ENCODE assay signal across 22 cellular contexts in genomic region chr2:229740279-229740678, GRCh38. TPM values are rescaled to one million over a fixed set of nuclear protein-coding genes. Genes with fewer than 3 reads are reported as not detected.
DNase-seq lines count a peak whose midpoint lies in the region; ATAC-seq, FAIRE-seq and TF ChIP-seq lines count a peak whose summit lies in the region.
"Had no signal": no experiment of that assay in that cellular context is flagged by ENCODE, and none has a peak within 500 bp of the region (broad histone marks: within the 10 kb centered on the region; RNA-seq: fewer than 3 reads in every experiment).

No MANE protein-coding gene starts in this region.

- no peak overlapping the region for H4K91ac ChIP-seq in IMR-90 (ENCODE audit: insufficient read depth, low read depth, low read length)

- H2AFZ ChIP-seq in IMR-90 (replicated peaks; ENCODE audit: low read length, poor library complexity) (no peak overlapping the region), K562 (ENCODE audit: low read depth, low read length) (peak overlapping the region; percentile 80), GM23248 (no peak overlapping the region)
- H2AFZ ChIP-seq: GM23338 had no signal

- H3K56ac ChIP-seq in IMR-90 (ENCODE audit: extremely low read depth, insufficient read depth, low read length), result no peak overlapping the region

- no peak overlapping the region for H2AK9ac ChIP-seq in IMR-90 (replicated peaks; ENCODE audit: low read depth, low read length, poor library complexity)

- in situ Hi-C loops in IMR-90 (cut with MboI; ENCODE audit: low sequenced_read_pairs), result no loop called here
- in situ Hi-C loops in K562 (cut with MboI), result no loop called here
- in situ Hi-C loops in GM23248 (cut with MboI), result no loop called here

- intact Hi-C loops in IMR-90 (cut with micrococcal nuclease), result no loop called here
- intact Hi-C loops in K562 (cut with micrococcal nuclease), result no loop called here

- POLR2A ChIA-PET in A549 (lab: Yijun Ruan, JAX), result no interaction called here
- POLR2A ChIA-PET in IMR-90 (lab: Charles Lee; ENCODE audit: unreplicated experiment), result no interaction called here
- POLR2A ChIA-PET in K562 (lab: Yijun Ruan, JAX), result no interaction called here

- TF ChIP-seq POLR2A in A549 (IDR thresholded peaks at IDR 0.05; ENCODE audit: low read length) (no peak), IMR-90 (IDR thresholded peaks at IDR 0.05; ENCODE audit: low read depth, low read length) (no peak), K562 (conservative IDR thresholded peaks at IDR 0.05) (no peak)

- no peaks in the 10 kb centered on the region for H4K20me1 ChIP-seq in IMR-90 (ENCODE audit: insufficient read depth, low read length)
- H4K20me1 ChIP-seq in K562 (replicated peaks; ENCODE audit: control insufficient read depth, insufficient read depth, low read length), result no peaks in the 10 kb centered on the region
- no peaks in the 10 kb centered on the region for H4K20me1 ChIP-seq in GM23248 (ENCODE audit: insufficient read depth)
- H4K20me1 ChIP-seq: BLaER1 treated with 17β-estradiol and CSF1 and Interleukin-3, amounts not matched to agents 10 nM and 100 nM had no signal

- no peak overlapping the region for H2BK120ac ChIP-seq in IMR-90 (ENCODE audit: low read depth, low read length)

- H3K9ac ChIP-seq in IMR-90 (ENCODE audit: low read depth, low read length) (no peak overlapping the region), K562 (ENCODE audit: insufficient read depth in 1 of 2, low read depth in 2 of 2, low read length in 2 of 2) (no peak overlapping the region), GM23248 (no peak overlapping the region)
- H3K9ac ChIP-seq: BLaER1 treated with 17β-estradiol and CSF1 and Interleukin-3, amounts not matched to agents 10 nM and 100 nM had no signal

- H2BK15ac ChIP-seq in IMR-90 (ENCODE audit: low read depth, low read length), result no peak overlapping the region

- no peaks in the 10 kb centered on the region for H3K9me2 ChIP-seq in GM23248 (ENCODE audit: insufficient read depth)

- H3K23ac ChIP-seq in IMR-90 (ENCODE audit: low read depth, low read length), result no peak overlapping the region

- H3K79me1 ChIP-seq in IMR-90 (ENCODE audit: low read depth in 1 of 2, low read length in 2 of 2), result no peaks in the 10 kb centered on the region

- no peak overlapping the region for H4K8ac ChIP-seq in IMR-90 (ENCODE audit: low read depth in 2 of 2, low read length in 2 of 2)

- 67% methylated on average over 4 of the region's 4 CpGs for WGBS in A549 (ENCODE audit: missing lambda C conversion rate)
- 80% methylated on average over 1 of the region's 4 CpGs; no CpG with 5 or more reads in 1 of the 2 experiments for WGBS in IMR-90 (ENCODE audit: extremely low coverage in 2 of 2, insufficient read length in 1 of 2), 2 experiments
- WGBS in K562 (ENCODE audit: insufficient coverage, low coverage, missing lambda C conversion rate), result 0% methylated on average over 4 of the region's 4 CpGs
- WGBS in GM23248 (ENCODE audit: low coverage in 1 of 2, low lambda C conversion rate in 2 of 2, missing lambda C conversion rate in 2 of 2), 2 experiments, result 69 to 71% methylated on average over 4 of the region's 4 CpGs

- BruUV-seq in IMR-90 (replicated peaks; lab: Mats Ljungman, UMichigan) (no TSS peak), K562 (replicated peaks; lab: Mats Ljungman, UMichigan) (no TSS peak)

- H3F3A ChIP-seq in GM23248 (ENCODE audit: insufficient read depth), result no peaks in the 10 kb centered on the region

- no peak overlapping the region for H3K18ac ChIP-seq in IMR-90 (ENCODE audit: low read depth, low read length)

- no peaks in the 10 kb centered on the region for H3K4me1 ChIP-seq in A549
- no peaks in the 10 kb centered on the region for H3K4me1 ChIP-seq in IMR-90 (ENCODE audit: control insufficient read depth, insufficient read depth, low read length)
- H3K4me1 ChIP-seq in K562 (replicated peaks in 1 of 2; ENCODE audit: control insufficient read depth in 2 of 2, insufficient read depth in 2 of 2, low read length in 2 of 2), result peaks cover 0 to 4% of the 10 kb centered on the region in 2 experiments; a peak in 3 of 5 replicates
- no peaks in the 10 kb centered on the region for H3K4me1 ChIP-seq in GM23248 (ENCODE audit: insufficient read depth)
- H3K4me1 ChIP-seq: BE2C; BLaER1 treated with 17β-estradiol and CSF1 and Interleukin-3, amounts not matched to agents 10 nM and 100 nM; Caco-2 had no signal

- ATAC-seq in A549 (peak; percentile 30 to 37; a peak in 2 of 6 replicates), IMR-90 (ENCODE audit: low read depth) (no peak), K562 (peak; percentile 65), HG02763 (IDR thresholded peaks at IDR 0.05; ENCODE audit: unreplicated experiment) (no peak)
- ATAC-seq: GM23338 had no signal

- FAIRE-seq in A549 (lab: Jason Lieb, UNC) (no peak), K562 (lab: Jason Lieb, UNC) (no peak)
- FAIRE-seq: A204.1, G401.6, GM12892 had no signal

- TF ChIP-seq EP300 in A549 (IDR thresholded peaks at IDR 0.05), result no peak
- peak; percentile 58; the same call in 1 of the 2 replicates for TF ChIP-seq EP300 in K562 (IDR thresholded peaks at IDR 0.05; ENCODE audit: low read length)

- CTCF ChIA-PET in A549 (lab: Yijun Ruan, JAX) (no interaction called here), IMR-90 (lab: Yijun Ruan, JAX) (no interaction called here), K562 (lab: Yijun Ruan, JAX; ENCODE audit: low intra/inter-chr PET ratio) (no interaction called here)

- H3K4ac ChIP-seq in IMR-90 (ENCODE audit: low read depth, low read length), result no peak overlapping the region

- no peak overlapping the region for H3K4me2 ChIP-seq in A549
- H3K4me2 ChIP-seq in IMR-90 (ENCODE audit: low read depth, low read length), result 0 out of 2 replicates have a peak overlapping the region, but pooled peaks have one; percentile 29
- H3K4me2 ChIP-seq in K562 (ENCODE audit: insufficient read depth, low read length), result peak overlapping the region; percentile 65
- no peak overlapping the region for H3K4me2 ChIP-seq in GM23248 (ENCODE audit: unreplicated experiment)
- H3K4me2 ChIP-seq: BLaER1 treated with 17β-estradiol and CSF1 and Interleukin-3, amounts not matched to agents 10 nM and 100 nM; GM23338 had no signal

- no peak for TF ChIP-seq CTCF in A549 (IDR thresholded peaks at IDR 0.05)
- no peak for TF ChIP-seq CTCF in IMR-90 (conservative IDR thresholded peaks at IDR 0.05; ENCODE audit: low read depth, low read length)
- TF ChIP-seq CTCF in K562 (IDR thresholded peaks at IDR 0.05 in 2 of 3, conservative IDR thresholded peaks at IDR 0.05 in 1 of 3; ENCODE audit: insufficient read depth in 2 of 3, low read depth in 1 of 3, low read length in 3 of 3), result no peak

- no peak overlapping the region for H4K5ac ChIP-seq in IMR-90 (ENCODE audit: low read depth, low read length)

- no peak overlapping the region for H3K14ac ChIP-seq in IMR-90 (replicated peaks; ENCODE audit: low read depth, low read length)

- no peak for DNase-seq in A549 (ENCODE audit: low read depth in 1 of 2, low spot score in 1 of 2)
- peak; percentile 22 for DNase-seq in CMK (ENCODE audit: low read depth)
- DNase-seq in IMR-90, result no peak
- peak in 2 of 4 experiments; percentile 10 to 22 for DNase-seq in K562 (ENCODE audit: extremely low read depth in 1 of 4, low spot score in 3 of 4)
- DNase-seq in NCI-H2227 (lab: John Stamatoyannopoulos, UW; ENCODE audit: unreplicated experiment), result no peak
- DNase-seq in GM23248, result no peak
- no peak for DNase-seq in A172 (ENCODE audit: low spot score)
- DNase-seq: ACHN; AML-193; BE2C; Caco-2; CD4-positive, alpha-beta T cell; CD8-positive, alpha-beta memory T cell; DMS153; DND-41 had no signal

- no peaks in the 10 kb centered on the region for H3K36me3 ChIP-seq in IMR-90 (ENCODE audit: control insufficient read depth, insufficient read depth, low read length)
- H3K36me3 ChIP-seq in K562 (ENCODE audit: control insufficient read depth, insufficient read depth, low read length), result no peaks in the 10 kb centered on the region
- no peaks in the 10 kb centered on the region for H3K36me3 ChIP-seq in GM23248 (ENCODE audit: low read depth)
- H3K36me3 ChIP-seq: BE2C; BLaER1 treated with 17β-estradiol and CSF1 and Interleukin-3, amounts not matched to agents 10 nM and 100 nM; HAP-1 had no signal

- no peak overlapping the region for H2BK20ac ChIP-seq in IMR-90 (ENCODE audit: low read depth, low read length)

- no peak overlapping the region for H2BK5ac ChIP-seq in IMR-90 (ENCODE audit: low read depth, low read length, poor library complexity, severe bottlenecking)

- no peak overlapping the region for H3K4me3 ChIP-seq in A549
- no peak overlapping the region for H3K4me3 ChIP-seq in IMR-90 (ENCODE audit: insufficient read depth, low read depth, low read length)
- H3K4me3 ChIP-seq in K562, result no peak overlapping the region
- no peak overlapping the region for H3K4me3 ChIP-seq in GM23248
- H3K4me3 ChIP-seq: BLaER1 treated with 17β-estradiol and CSF1 and Interleukin-3, amounts not matched to agents 10 nM and 100 nM; GM23338; HAP-1 had no signal

- H2AK5ac ChIP-seq in IMR-90 (ENCODE audit: low read depth, low read length), result no peak overlapping the region

- H3K79me2 ChIP-seq in K562 (ENCODE audit: control insufficient read depth, insufficient read depth, low read length) (no peaks in the 10 kb centered on the region), GM23248 (ENCODE audit: insufficient read depth) (no peaks in the 10 kb centered on the region)

- H3K27ac ChIP-seq in A549 (no peak overlapping the region), IMR-90 (ENCODE audit: insufficient read depth, low read length) (no peak overlapping the region), K562 (ENCODE audit: extremely low read depth, low read depth, low read length) (peak overlapping the region; percentile 49; the same call in 2 of the 3 replicates), GM23248 (no peak overlapping the region)
- H3K27ac ChIP-seq: BLaER1 treated with 17β-estradiol and CSF1 and Interleukin-3, amounts not matched to agents 10 nM and 100 nM had no signal

- H3K9me3 ChIP-seq in A549, result peaks cover 20% of the 10 kb centered on the region
- no peaks in the 10 kb centered on the region; the same call in 1 of the 2 replicates for H3K9me3 ChIP-seq in IMR-90 (ENCODE audit: control insufficient read depth, insufficient read depth, low read length)
- H3K9me3 ChIP-seq in K562 (replicated peaks; ENCODE audit: control insufficient read depth, insufficient read depth, low read depth, low read length), result no peaks in the 10 kb centered on the region; the same call in 1 of the 2 replicates
- no peaks in the 10 kb centered on the region for H3K9me3 ChIP-seq in GM23248 (ENCODE audit: low read depth)
- H3K9me3 ChIP-seq: BE2C, HAP-1 had no signal

- H3K9me1 ChIP-seq in IMR-90 (ENCODE audit: insufficient read depth, low read length) (no peaks in the 10 kb centered on the region), K562 (ENCODE audit: control insufficient read depth, insufficient read depth, low read length) (no peaks in the 10 kb centered on the region)

- no peaks in the 10 kb centered on the region for H3K27me3 ChIP-seq in IMR-90 (ENCODE audit: control insufficient read depth, insufficient read depth, low read length)
- H3K27me3 ChIP-seq in K562 (ENCODE audit: control insufficient read depth in 2 of 2, insufficient read depth in 2 of 2, low read length in 2 of 2), result no peaks in the 10 kb centered on the region
- no peaks in the 10 kb centered on the region for H3K27me3 ChIP-seq in GM23248 (replicated peaks; ENCODE audit: insufficient read depth)
- H3K27me3 ChIP-seq: BE2C; BLaER1 treated with 17β-estradiol and CSF1 and Interleukin-3, amounts not matched to agents 10 nM and 100 nM had no signal

- TF ChIP-seq RAD21 in A549 (conservative IDR thresholded peaks at IDR 0.05 in 1 of 2, IDR thresholded peaks at IDR 0.05 in 1 of 2) (no peak), IMR-90 (IDR thresholded peaks at IDR 0.05; ENCODE audit: low read length) (no peak), K562 (CRISPR knock-in tag; conservative IDR thresholded peaks at IDR 0.05 in 1 of 2, IDR thresholded peaks at IDR 0.05 in 1 of 2) (no peak)

- dilution Hi-C loops in IMR-90 (cut with HindIII; ENCODE audit: low sequenced_read_pairs, unreplicated experiment), result no loop called here

RNA-seq across cellular contexts. Expression of gene DNER, which starts 25.9 kb away (rescaled TPM):
- 0.34 and 0.45 TPM in 2 replicates for polyA plus RNA-seq in A549 (2011; rRNA removed)
- 0.36 and 0.40 TPM in 2 replicates for polyA plus RNA-seq in A549 (2012; cell fraction: cytosol; rRNA removed)
- polyA plus RNA-seq in A549 (2012; cell fraction: nucleus; rRNA removed), result 0.68 and 0.91 TPM in 2 replicates
- polyA plus RNA-seq in A549 (2017; fragmentation: RNase III; extraction: RNeasy Plus Mini Kit Qiagen cat#74134 plus additional on column Dnase treatment), result 2.5 to 4.2 TPM (median 3.8 TPM) in 3 replicates
- polyA minus RNA-seq in A549 (2011; rRNA and poly(A)+ RNA removed), result 0.73 and 0.74 TPM in 2 replicates
- under 0.01 TPM in 2 replicates for total RNA-seq in IMR-90 (2012; rRNA removed)
- polyA plus RNA-seq in IMR-90 (2012; rRNA removed), result 0.14 and 0.20 TPM in 2 replicates
- polyA plus RNA-seq in IMR-90 (2012; cell fraction: cytosol; rRNA removed), result 0.05 and 0.09 TPM in 2 replicates
- polyA plus RNA-seq in IMR-90 (2012; cell fraction: nucleus; rRNA removed; ENCODE audit: low replicate concordance), result 0.08 and 0.10 TPM in 2 replicates
- total RNA-seq in K562 (2011; cell fraction: chromatin; rRNA removed; ENCODE audit: low replicate concordance), result not detected in 2 replicates
- total RNA-seq in K562 (2011; cell fraction: nucleolus; rRNA removed), result not detected in 2 replicates
- not detected in 2 replicates for total RNA-seq in K562 (2011; cell fraction: nucleoplasm; rRNA removed)
- not detected in 2 replicates for total RNA-seq in K562 (2014; rRNA removed)
- not detected in 2 replicates for total RNA-seq in K562 (2014; rRNA removed; fragmentation: Illumina TruSeq; extraction: Trizol)
- not detected in 2 replicates for total RNA-seq in K562 (2015; rRNA removed; fragmentation: Illumina TruSeq; extraction: Trizol)
- not detected in 2 replicates for total RNA-seq in K562 (2021)
- not detected in 2 replicates for polyA plus RNA-seq in K562 (2011; rRNA removed)
- polyA plus RNA-seq in K562 (2011; cell fraction: cytosol; rRNA removed), result not detected in 2 replicates
- polyA plus RNA-seq in K562 (2011; cell fraction: nucleus; rRNA removed), result not detected in 2 replicates
- polyA plus RNA-seq in K562 (2012), result not detected in 2 replicates
- not detected in 2 replicates for polyA plus RNA-seq in K562 (2014; fragmentation: Illumina TruSeq; extraction: Trizol)
- not detected for polyA plus RNA-seq in K562 (2014; fragmentation: Nextera tagmentation; extraction: Ambion mirVana)
- not detected in 2 replicates for polyA plus RNA-seq in K562 (2014; rRNA removed)
- not detected in 2 replicates for polyA minus RNA-seq in K562 (2011; rRNA and poly(A)+ RNA removed)
- polyA minus RNA-seq in K562 (2011; cell fraction: cytosol; rRNA and poly(A)+ RNA removed), result not detected in 2 replicates
- polyA minus RNA-seq in K562 (2011; cell fraction: nucleus; rRNA and poly(A)+ RNA removed), result not detected in 2 replicates
- 0.65 TPM in 1 of 2 replicates, not detected in the other for total RNA-seq in GM23248 (2014; rRNA removed; shearing (Covaris generic))
- polyA plus RNA-seq in GM23248 (2016; fragmentation: Nextera tagmentation; extraction: Ambion mirVana), result 0.16 and 0.39 TPM in 2 replicates
- 59.8 and 68.3 TPM in 2 replicates for total RNA-seq in A172 (2014; rRNA removed; shearing (Covaris generic))
- total RNA-seq: Caco-2; CD4-positive, alpha-beta T cell; CD8-positive, alpha-beta memory T cell had no signal
- polyA plus RNA-seq: CD8-positive, alpha-beta memory T cell had no signal

Comparison
In these comparisons a context has a peak if more than half of its experiments do, and no peak if none do; other contexts are left out.
1. ATAC-seq: peak in A549 (2 of 2) and K562 (single experiment); none in IMR-90 (single experiment) and HG02763 (single experiment).
2. H3K4me2 ChIP-seq: peak in IMR-90 (single experiment) and K562 (single experiment); none in A549 (single experiment) and GM23248 (single experiment).
3. RNA of gene DNER, which starts 25.9 kb away (total RNA-seq): 59.8 to 68.3 TPM in A172; 0.65 TPM in GM23248, under 0.01 TPM in IMR-90 and not detected in K562; every median in the first group is over 10 times any median in the second.
4. Of the 35 proteins assayed by ChIP-seq in both K562 and A549: peak only in K562: CEBPB and EP300; only in A549: none; in both: none; in neither: 33.